In genomic region chr7:13792208-13792607, GRCh38 we compare ENCODE assay signal across 25 cellular contexts.
DNase-seq lines count a peak whose midpoint lies in the region; ATAC-seq, FAIRE-seq and TF ChIP-seq lines count a peak whose summit lies in the region.
"Had no signal": no experiment of that assay in that cellular context is flagged by ENCODE, and none has a peak within 500 bp of the region (broad histone marks: within the 10 kb centered on the region; RNA-seq: fewer than 3 reads in every experiment).

No MANE protein-coding gene starts in this region.

- H3K9me3 ChIP-seq in OCI-LY1 (ENCODE audit: low read length): no peaks in the 10 kb centered on the region
- H3K9me3 ChIP-seq in CD8-positive, alpha-beta T cell (ENCODE audit: low read length): no peaks in the 10 kb centered on the region
- H3K9me3 ChIP-seq: A549; BE2C; BLaER1 treated with 17β-estradiol and CSF1 and Interleukin-3, amounts not matched to agents 10 nM and 100 nM; HAP-1 had no signal

- no peak overlapping the region for H3K9ac ChIP-seq in OCI-LY1 (ENCODE audit: low read length)
- H3K9ac ChIP-seq: BLaER1 treated with 17β-estradiol and CSF1 and Interleukin-3, amounts not matched to agents 10 nM and 100 nM had no signal

- no peaks in the 10 kb centered on the region for H4K20me1 ChIP-seq in OCI-LY1 (ENCODE audit: insufficient read depth, low read length)
- H4K20me1 ChIP-seq: BLaER1 treated with 17β-estradiol and CSF1 and Interleukin-3, amounts not matched to agents 10 nM and 100 nM had no signal

- peak; percentile 90 for FAIRE-seq in H54 (lab: Jason Lieb, UNC)
- FAIRE-seq: A549, GM12891, GM18507 had no signal

- H3K4me3 ChIP-seq in OCI-LY1 (ENCODE audit: low read depth, low read length, poor library complexity, severe bottlenecking): no peak overlapping the region
- no peak overlapping the region for H3K4me3 ChIP-seq in CD8-positive, alpha-beta T cell (ENCODE audit: low read depth, low read length)
- H3K4me3 ChIP-seq: A549; BLaER1 treated with 17β-estradiol and CSF1 and Interleukin-3, amounts not matched to agents 10 nM and 100 nM; GM23338; HAP-1 had no signal

- no peak for TF ChIP-seq CTCF in OCI-LY1 (IDR thresholded peaks at IDR 0.05; ENCODE audit: low read length)
- no peak for TF ChIP-seq CTCF in CD8-positive, alpha-beta T cell (IDR thresholded peaks at IDR 0.05)

- peak; percentile 28 for DNase-seq in NCI-H748 (lab: John Stamatoyannopoulos, UW; ENCODE audit: unreplicated experiment)
- no peak for DNase-seq in NCI-H748 treated with DMSO at 0.1 percent for 48 hours (lab: John Stamatoyannopoulos, UW)
- DNase-seq in H54 (ENCODE audit: insufficient read length, low spot score): no peak
- DNase-seq in foreskin melanocyte: peak; percentile 16
- no peak for DNase-seq in NCI-H446 (lab: John Stamatoyannopoulos, UW)
- no peak for DNase-seq in CD8-positive, alpha-beta T cell
- DNase-seq: 8988T; ACHN; AML-193; BE2C; Calu3; CD4-positive, alpha-beta T cell; COR-L47; DMS53; DMS79 treated with DMSO at 0.1 percent for 48 hours; GF-D8; HFFc6 had no signal

- no peak overlapping the region for H3K4me2 ChIP-seq in OCI-LY1 (ENCODE audit: low read length)
- H3K4me2 ChIP-seq: A549; BLaER1 treated with 17β-estradiol and CSF1 and Interleukin-3, amounts not matched to agents 10 nM and 100 nM; GM23338 had no signal

- H3K27me3 Mint-ChIP-seq in CD8-positive, alpha-beta T cell (ENCODE audit: low read depth): no peaks in the 10 kb centered on the region
- H3K27me3 Mint-ChIP-seq: CD4-positive, alpha-beta T cell had no signal

- H3K27ac Mint-ChIP-seq in CD8-positive, alpha-beta T cell: no peak overlapping the region
- H3K27ac Mint-ChIP-seq: CD14-positive monocyte; CD4-positive, alpha-beta T cell; GM23338; HFFc6 had no signal

- H3K36me3 Mint-ChIP-seq in CD8-positive, alpha-beta T cell: no peaks in the 10 kb centered on the region
- H3K36me3 Mint-ChIP-seq: CD14-positive monocyte had no signal

- no peaks in the 10 kb centered on the region for H3K4me1 ChIP-seq in OCI-LY1 (ENCODE audit: insufficient read depth, low read length, severe bottlenecking)
- H3K4me1 ChIP-seq in CD8-positive, alpha-beta T cell (ENCODE audit: insufficient read depth, low read length): no peaks in the 10 kb centered on the region
- H3K4me1 ChIP-seq: A549; BLaER1 treated with 17β-estradiol and CSF1 and Interleukin-3, amounts not matched to agents 10 nM and 100 nM; HAP-1 had no signal

- H3K4me1 Mint-ChIP-seq in CD8-positive, alpha-beta T cell (ENCODE audit: low read depth): no peaks in the 10 kb centered on the region
- H3K4me1 Mint-ChIP-seq: CD14-positive monocyte had no signal

- H3K79me2 ChIP-seq in OCI-LY1 (ENCODE audit: insufficient read depth, low read length): no peaks in the 10 kb centered on the region

- H3K4me3 Mint-ChIP-seq in CD8-positive, alpha-beta T cell: no peak overlapping the region
- H3K4me3 Mint-ChIP-seq: CD14-positive monocyte; CD4-positive, alpha-beta T cell; GM23338; HFFc6 had no signal

- intact Hi-C loops in CD8-positive, alpha-beta T cell (cut with DNase I, micrococcal nuclease): no loop called here

- peak overlapping the region; percentile 22; the same call in 1 of the 2 replicates for H2AFZ ChIP-seq in OCI-LY1 (ENCODE audit: low read length)
- H2AFZ ChIP-seq: GM23338 had no signal

- H3K9me3 Mint-ChIP-seq in CD8-positive, alpha-beta T cell: no peaks in the 10 kb centered on the region
- H3K9me3 Mint-ChIP-seq: CD4-positive, alpha-beta T cell; GM23338; HFFc6 had no signal

- no peaks in the 10 kb centered on the region for H3K36me3 ChIP-seq in OCI-LY1 (ENCODE audit: insufficient read depth, low read length)
- H3K36me3 ChIP-seq in CD8-positive, alpha-beta T cell (ENCODE audit: insufficient read depth, low read length): no peaks in the 10 kb centered on the region
- H3K36me3 ChIP-seq: BE2C; BLaER1 treated with 17β-estradiol and CSF1 and Interleukin-3, amounts not matched to agents 10 nM and 100 nM; HAP-1 had no signal

- POLR2A ChIA-PET in CD8-positive, alpha-beta T cell (lab: Charles Lee): no interaction called here

- H3K27ac ChIP-seq in OCI-LY1 (ENCODE audit: low read depth, low read length, poor library complexity, severe bottlenecking): no peak overlapping the region
- no peak overlapping the region for H3K27ac ChIP-seq in CD8-positive, alpha-beta T cell (ENCODE audit: low read depth, low read length)
- H3K27ac ChIP-seq: A549; BLaER1 treated with 17β-estradiol and CSF1 and Interleukin-3, amounts not matched to agents 10 nM and 100 nM had no signal

- TF ChIP-seq POLR2A in H54 (IDR thresholded peaks at IDR 0.05; ENCODE audit: low read depth, low read length): no peak

- H3F3A ChIP-seq in OCI-LY1 (ENCODE audit: insufficient read depth, low read length): no peaks in the 10 kb centered on the region

- CTCF ChIA-PET in CD8-positive, alpha-beta T cell (lab: Charles Lee): no interaction called here

- no peaks in the 10 kb centered on the region for H3K9me2 ChIP-seq in OCI-LY1 (ENCODE audit: low read depth, low read length)

- no peak for ATAC-seq in CD8-positive, alpha-beta T cell
- ATAC-seq: A549, GM23338 had no signal

- H3K27me3 ChIP-seq in OCI-LY1 (ENCODE audit: insufficient read depth, low read length): no peaks in the 10 kb centered on the region
- H3K27me3 ChIP-seq in CD8-positive, alpha-beta T cell (ENCODE audit: insufficient read depth, low read length): no peaks in the 10 kb centered on the region
- H3K27me3 ChIP-seq: BE2C; BLaER1 treated with 17β-estradiol and CSF1 and Interleukin-3, amounts not matched to agents 10 nM and 100 nM had no signal

Comparison
In these comparisons a context has a peak if more than half of its experiments do, and no peak if none do; other contexts are left out.
1. DNase-seq: peak in NCI-H748 (single experiment) and foreskin melanocyte (single experiment); none in NCI-H748 treated with DMSO at 0.1 percent for 48 hours (single experiment), H54 (single experiment), NCI-H446 (0 of 2) and CD8-positive, alpha-beta T cell (0 of 7).